ENCODE assay signal across 1 cellular context in the genomic region with DNA sequence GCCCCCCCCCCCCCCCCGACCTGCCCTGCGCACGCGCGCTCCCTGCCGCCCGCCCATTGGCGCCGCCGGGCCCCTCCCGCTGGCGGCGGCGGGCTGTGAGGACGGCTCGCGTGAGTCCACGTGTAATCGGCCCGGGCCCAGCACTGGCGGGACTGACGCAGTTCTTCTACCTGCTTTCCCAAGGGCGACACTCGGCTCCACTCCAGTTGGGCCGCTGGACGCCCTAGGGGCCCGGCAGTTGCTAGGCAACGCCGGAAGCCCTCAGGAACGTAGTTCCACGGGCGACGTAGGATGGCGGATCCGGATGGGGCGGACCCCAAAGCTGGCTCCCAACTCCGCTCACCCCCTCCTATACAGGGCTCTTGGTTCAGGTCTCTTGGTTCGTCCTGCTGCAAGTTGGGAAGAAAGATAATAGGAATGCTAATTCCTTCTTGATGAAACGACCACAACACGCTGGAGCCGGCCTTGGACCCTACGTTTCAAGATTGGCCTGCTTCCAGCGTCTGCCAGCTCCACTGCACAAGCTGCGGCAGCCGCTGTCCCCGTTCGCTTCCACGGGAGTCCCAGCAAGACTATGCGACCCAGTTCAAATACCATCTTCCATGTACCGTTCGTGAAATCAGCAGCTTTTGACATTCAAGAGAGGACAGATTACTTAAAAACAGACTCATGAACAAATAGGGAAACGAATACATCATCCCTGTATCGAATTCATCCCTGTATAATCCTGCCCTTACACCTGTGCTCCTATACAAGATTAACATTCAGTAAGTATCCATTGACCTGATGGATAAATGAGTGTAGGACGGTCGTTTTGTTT.
TF ChIP-seq lines count a peak whose summit lies in the region.

No MANE protein-coding gene starts in this region.

TF ChIP-seq in HepG2, 621 proteins besides CTCF, POLR2A, EP300 and RAD21 (continued from another document and continues in another):
- TF ChIP-seq, protein P1, sequence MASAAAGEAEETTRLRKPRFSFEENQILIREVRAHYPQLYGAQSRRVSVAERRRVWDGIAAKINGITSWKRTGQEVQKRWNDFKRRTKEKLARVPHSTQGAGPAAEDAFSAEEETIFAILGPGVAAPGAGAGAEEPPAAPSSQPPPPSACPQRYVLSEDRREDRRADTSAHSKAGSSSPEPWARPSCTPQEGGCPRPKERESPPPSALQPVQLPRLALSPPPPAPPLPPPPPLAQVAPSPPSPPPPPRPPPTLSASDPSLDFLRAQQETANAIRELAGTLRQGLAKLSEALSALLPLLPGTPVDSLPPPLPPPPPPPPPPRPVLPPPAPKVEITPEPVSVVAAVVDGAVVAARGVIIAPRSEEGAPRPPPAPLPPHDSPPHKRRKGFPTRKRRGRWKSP (CRISPR knock-in tag; IDR thresholded peaks at IDR 0.05) = peak; percentile 94
- TF ChIP-seq TCF7L2 (IDR thresholded peaks at IDR 0.05; ENCODE audit: low read depth, low read length) (no peak), HCFC1 (IDR thresholded peaks at IDR 0.05; ENCODE audit: low read depth, low read length) (no peak), BHLHE40 (IDR thresholded peaks at IDR 0.05; ENCODE audit: low read length) (peak; percentile 94), ZNF337 (CRISPR knock-in tag; IDR thresholded peaks at IDR 0.05; ENCODE audit: borderline replicate concordance, low read depth) (peak; percentile 93; the same call in 1 of the 2 replicates), KDM3A (CRISPR knock-in tag; IDR thresholded peaks at IDR 0.05; ENCODE audit: low read depth) (0 out of 2 replicates have a peak, but pooled peaks have one; percentile 30), STAG1 (CRISPR knock-in tag; IDR thresholded peaks at IDR 0.05) (no peak), SRSF1 (optimal IDR thresholded peaks at IDR 0.05; ENCODE audit: low read depth, low read length) (no peak), NR1H2 (CRISPR knock-in tag; IDR thresholded peaks at IDR 0.05; ENCODE audit: borderline replicate concordance, low read depth) (no peak), ZNF546 (CRISPR knock-in tag; conservative IDR thresholded peaks at IDR 0.05) (peak; percentile 67), MATR3 (CRISPR knock-in tag; IDR thresholded peaks at IDR 0.05) (no peak), ZNF12 (CRISPR knock-in tag; IDR thresholded peaks at IDR 0.05) (0 out of 2 replicates have a peak, but pooled peaks have one; percentile 27), ARNTL (CRISPR knock-in tag; IDR thresholded peaks at IDR 0.05) (peak; percentile 93), NCOR1 (IDR thresholded peaks at IDR 0.05; ENCODE audit: borderline replicate concordance, low read length) (peak; percentile 42; the same call in 1 of the 2 replicates), PPARG (CRISPR knock-in tag; conservative IDR thresholded peaks at IDR 0.05) (peak; percentile 35; the same call in 1 of the 2 replicates), RARA (CRISPR knock-in tag; IDR thresholded peaks at IDR 0.05) (peak; percentile 37; the same call in 1 of the 2 replicates), PAF1 (CRISPR knock-in tag; IDR thresholded peaks at IDR 0.05) (no peak), TBL1XR1 (IDR thresholded peaks at IDR 0.05; ENCODE audit: borderline replicate concordance, low read length, partially characterized antibody) (no peak), ZMYM4 (CRISPR knock-in tag; IDR thresholded peaks at IDR 0.05) (peak; percentile 93), ZFP62 (CRISPR knock-in tag; IDR thresholded peaks at IDR 0.05) (no peak), FOSL2 (CRISPR knock-in tag; IDR thresholded peaks at IDR 0.05) (peak; percentile 56), NCOA1 (CRISPR knock-in tag; IDR thresholded peaks at IDR 0.05) (no peak)
- TF ChIP-seq, protein P2, sequence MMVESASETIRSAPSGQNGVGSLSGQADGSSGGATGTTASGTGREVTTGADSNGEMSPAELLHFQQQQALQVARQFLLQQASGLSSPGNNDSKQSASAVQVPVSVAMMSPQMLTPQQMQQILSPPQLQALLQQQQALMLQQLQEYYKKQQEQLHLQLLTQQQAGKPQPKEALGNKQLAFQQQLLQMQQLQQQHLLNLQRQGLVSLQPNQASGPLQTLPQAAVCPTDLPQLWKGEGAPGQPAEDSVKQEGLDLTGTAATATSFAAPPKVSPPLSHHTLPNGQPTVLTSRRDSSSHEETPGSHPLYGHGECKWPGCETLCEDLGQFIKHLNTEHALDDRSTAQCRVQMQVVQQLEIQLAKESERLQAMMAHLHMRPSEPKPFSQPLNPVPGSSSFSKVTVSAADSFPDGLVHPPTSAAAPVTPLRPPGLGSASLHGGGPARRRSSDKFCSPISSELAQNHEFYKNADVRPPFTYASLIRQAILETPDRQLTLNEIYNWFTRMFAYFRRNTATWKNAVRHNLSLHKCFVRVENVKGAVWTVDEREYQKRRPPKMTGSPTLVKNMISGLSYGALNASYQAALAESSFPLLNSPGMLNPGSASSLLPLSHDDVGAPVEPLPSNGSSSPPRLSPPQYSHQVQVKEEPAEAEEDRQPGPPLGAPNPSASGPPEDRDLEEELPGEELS (CRISPR knock-in tag; IDR thresholded peaks at IDR 0.05) = peak; percentile 75
- TF ChIP-seq, protein P3, sequence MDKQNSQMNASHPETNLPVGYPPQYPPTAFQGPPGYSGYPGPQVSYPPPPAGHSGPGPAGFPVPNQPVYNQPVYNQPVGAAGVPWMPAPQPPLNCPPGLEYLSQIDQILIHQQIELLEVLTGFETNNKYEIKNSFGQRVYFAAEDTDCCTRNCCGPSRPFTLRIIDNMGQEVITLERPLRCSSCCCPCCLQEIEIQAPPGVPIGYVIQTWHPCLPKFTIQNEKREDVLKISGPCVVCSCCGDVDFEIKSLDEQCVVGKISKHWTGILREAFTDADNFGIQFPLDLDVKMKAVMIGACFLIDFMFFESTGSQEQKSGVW (CRISPR knock-in tag; IDR thresholded peaks at IDR 0.05; ENCODE audit: borderline replicate concordance) = no peak
- TF ChIP-seq, protein P4, sequence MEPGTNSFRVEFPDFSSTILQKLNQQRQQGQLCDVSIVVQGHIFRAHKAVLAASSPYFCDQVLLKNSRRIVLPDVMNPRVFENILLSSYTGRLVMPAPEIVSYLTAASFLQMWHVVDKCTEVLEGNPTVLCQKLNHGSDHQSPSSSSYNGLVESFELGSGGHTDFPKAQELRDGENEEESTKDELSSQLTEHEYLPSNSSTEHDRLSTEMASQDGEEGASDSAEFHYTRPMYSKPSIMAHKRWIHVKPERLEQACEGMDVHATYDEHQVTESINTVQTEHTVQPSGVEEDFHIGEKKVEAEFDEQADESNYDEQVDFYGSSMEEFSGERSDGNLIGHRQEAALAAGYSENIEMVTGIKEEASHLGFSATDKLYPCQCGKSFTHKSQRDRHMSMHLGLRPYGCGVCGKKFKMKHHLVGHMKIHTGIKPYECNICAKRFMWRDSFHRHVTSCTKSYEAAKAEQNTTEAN (CRISPR knock-in tag; conservative IDR thresholded peaks at IDR 0.05) = peak; percentile 94
- TF ChIP-seq, protein P5, sequence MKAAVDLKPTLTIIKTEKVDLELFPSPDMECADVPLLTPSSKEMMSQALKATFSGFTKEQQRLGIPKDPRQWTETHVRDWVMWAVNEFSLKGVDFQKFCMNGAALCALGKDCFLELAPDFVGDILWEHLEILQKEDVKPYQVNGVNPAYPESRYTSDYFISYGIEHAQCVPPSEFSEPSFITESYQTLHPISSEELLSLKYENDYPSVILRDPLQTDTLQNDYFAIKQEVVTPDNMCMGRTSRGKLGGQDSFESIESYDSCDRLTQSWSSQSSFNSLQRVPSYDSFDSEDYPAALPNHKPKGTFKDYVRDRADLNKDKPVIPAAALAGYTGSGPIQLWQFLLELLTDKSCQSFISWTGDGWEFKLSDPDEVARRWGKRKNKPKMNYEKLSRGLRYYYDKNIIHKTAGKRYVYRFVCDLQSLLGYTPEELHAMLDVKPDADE (CRISPR knock-in tag; IDR thresholded peaks at IDR 0.05) = 0 out of 2 replicates have a peak, but pooled peaks have one; percentile 90
- TF ChIP-seq, protein P6, sequence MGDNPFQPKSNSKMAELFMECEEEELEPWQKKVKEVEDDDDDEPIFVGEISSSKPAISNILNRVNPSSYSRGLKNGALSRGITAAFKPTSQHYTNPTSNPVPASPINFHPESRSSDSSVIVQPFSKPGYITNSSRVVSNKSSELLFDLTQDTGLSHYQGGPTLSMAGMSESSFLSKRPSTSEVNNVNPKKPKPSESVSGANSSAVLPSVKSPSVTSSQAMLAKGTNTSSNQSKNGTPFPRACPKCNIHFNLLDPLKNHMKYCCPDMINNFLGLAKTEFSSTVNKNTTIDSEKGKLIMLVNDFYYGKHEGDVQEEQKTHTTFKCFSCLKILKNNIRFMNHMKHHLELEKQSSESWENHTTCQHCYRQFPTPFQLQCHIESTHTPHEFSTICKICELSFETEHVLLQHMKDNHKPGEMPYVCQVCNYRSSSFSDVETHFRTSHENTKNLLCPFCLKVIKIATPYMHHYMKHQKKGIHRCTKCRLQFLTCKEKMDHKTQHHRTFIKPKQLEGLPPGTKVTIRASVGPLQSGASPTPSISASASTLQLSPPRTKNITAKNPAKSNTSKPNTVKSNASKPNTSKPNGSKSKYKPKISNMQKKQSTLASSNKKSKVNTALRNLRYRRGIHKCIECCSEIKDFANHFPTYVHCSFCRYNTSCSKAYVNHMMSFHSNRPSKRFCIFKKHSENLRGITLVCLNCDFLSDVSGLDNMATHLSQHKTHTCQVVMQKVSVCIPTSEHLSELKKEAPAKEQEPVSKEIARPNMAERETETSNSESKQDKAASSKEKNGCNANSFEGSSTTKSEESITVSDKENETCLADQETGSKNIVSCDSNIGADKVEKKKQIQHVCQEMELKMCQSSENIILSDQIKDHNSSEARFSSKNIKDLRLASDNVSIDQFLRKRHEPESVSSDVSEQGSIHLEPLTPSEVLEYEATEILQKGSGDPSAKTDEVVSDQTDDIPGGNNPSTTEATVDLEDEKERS (CRISPR knock-in tag; IDR thresholded peaks at IDR 0.05) = 0 out of 2 replicates have a peak, but pooled peaks have one; percentile 11
- TF ChIP-seq, protein P7, sequence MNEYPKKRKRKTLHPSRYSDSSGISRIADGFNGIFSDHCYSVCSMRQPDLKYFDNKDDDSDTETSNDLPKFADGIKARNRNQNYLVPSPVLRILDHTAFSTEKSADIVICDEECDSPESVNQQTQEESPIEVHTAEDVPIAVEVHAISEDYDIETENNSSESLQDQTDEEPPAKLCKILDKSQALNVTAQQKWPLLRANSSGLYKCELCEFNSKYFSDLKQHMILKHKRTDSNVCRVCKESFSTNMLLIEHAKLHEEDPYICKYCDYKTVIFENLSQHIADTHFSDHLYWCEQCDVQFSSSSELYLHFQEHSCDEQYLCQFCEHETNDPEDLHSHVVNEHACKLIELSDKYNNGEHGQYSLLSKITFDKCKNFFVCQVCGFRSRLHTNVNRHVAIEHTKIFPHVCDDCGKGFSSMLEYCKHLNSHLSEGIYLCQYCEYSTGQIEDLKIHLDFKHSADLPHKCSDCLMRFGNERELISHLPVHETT (CRISPR knock-in tag; conservative IDR thresholded peaks at IDR 0.05) = peak; percentile 85; the same call in 1 of the 2 replicates
- TF ChIP-seq, protein P8, sequence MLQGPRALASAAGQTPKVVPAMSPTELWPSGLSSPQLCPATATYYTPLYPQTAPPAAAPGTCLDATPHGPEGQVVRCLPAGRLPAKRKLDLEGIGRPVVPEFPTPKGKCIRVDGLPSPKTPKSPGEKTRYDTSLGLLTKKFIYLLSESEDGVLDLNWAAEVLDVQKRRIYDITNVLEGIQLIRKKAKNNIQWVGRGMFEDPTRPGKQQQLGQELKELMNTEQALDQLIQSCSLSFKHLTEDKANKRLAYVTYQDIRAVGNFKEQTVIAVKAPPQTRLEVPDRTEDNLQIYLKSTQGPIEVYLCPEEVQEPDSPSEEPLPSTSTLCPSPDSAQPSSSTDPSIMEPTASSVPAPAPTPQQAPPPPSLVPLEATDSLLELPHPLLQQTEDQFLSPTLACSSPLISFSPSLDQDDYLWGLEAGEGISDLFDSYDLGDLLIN (CRISPR knock-in tag; IDR thresholded peaks at IDR 0.05; ENCODE audit: borderline replicate concordance) = peak; percentile 30; the same call in 1 of the 2 replicates
- TF ChIP-seq, protein P9, sequence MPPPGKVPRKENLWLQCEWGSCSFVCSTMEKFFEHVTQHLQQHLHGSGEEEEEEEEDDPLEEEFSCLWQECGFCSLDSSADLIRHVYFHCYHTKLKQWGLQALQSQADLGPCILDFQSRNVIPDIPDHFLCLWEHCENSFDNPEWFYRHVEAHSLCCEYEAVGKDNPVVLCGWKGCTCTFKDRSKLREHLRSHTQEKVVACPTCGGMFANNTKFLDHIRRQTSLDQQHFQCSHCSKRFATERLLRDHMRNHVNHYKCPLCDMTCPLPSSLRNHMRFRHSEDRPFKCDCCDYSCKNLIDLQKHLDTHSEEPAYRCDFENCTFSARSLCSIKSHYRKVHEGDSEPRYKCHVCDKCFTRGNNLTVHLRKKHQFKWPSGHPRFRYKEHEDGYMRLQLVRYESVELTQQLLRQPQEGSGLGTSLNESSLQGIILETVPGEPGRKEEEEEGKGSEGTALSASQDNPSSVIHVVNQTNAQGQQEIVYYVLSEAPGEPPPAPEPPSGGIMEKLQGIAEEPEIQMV (CRISPR knock-in tag; IDR thresholded peaks at IDR 0.05; ENCODE audit: low read depth) = no peak
- TF ChIP-seq, protein P10, sequence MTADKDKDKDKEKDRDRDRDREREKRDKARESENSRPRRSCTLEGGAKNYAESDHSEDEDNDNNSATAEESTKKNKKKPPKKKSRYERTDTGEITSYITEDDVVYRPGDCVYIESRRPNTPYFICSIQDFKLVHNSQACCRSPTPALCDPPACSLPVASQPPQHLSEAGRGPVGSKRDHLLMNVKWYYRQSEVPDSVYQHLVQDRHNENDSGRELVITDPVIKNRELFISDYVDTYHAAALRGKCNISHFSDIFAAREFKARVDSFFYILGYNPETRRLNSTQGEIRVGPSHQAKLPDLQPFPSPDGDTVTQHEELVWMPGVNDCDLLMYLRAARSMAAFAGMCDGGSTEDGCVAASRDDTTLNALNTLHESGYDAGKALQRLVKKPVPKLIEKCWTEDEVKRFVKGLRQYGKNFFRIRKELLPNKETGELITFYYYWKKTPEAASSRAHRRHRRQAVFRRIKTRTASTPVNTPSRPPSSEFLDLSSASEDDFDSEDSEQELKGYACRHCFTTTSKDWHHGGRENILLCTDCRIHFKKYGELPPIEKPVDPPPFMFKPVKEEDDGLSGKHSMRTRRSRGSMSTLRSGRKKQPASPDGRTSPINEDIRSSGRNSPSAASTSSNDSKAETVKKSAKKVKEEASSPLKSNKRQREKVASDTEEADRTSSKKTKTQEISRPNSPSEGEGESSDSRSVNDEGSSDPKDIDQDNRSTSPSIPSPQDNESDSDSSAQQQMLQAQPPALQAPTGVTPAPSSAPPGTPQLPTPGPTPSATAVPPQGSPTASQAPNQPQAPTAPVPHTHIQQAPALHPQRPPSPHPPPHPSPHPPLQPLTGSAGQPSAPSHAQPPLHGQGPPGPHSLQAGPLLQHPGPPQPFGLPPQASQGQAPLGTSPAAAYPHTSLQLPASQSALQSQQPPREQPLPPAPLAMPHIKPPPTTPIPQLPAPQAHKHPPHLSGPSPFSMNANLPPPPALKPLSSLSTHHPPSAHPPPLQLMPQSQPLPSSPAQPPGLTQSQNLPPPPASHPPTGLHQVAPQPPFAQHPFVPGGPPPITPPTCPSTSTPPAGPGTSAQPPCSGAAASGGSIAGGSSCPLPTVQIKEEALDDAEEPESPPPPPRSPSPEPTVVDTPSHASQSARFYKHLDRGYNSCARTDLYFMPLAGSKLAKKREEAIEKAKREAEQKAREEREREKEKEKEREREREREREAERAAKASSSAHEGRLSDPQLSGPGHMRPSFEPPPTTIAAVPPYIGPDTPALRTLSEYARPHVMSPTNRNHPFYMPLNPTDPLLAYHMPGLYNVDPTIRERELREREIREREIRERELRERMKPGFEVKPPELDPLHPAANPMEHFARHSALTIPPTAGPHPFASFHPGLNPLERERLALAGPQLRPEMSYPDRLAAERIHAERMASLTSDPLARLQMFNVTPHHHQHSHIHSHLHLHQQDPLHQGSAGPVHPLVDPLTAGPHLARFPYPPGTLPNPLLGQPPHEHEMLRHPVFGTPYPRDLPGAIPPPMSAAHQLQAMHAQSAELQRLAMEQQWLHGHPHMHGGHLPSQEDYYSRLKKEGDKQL (CRISPR knock-in tag; IDR thresholded peaks at IDR 0.05; ENCODE audit: low read depth) = 0 out of 2 replicates have a peak, but pooled peaks have one; percentile 41
